Comparison of ENCODE assay signal across 27 cellular contexts in the genomic region with DNA sequence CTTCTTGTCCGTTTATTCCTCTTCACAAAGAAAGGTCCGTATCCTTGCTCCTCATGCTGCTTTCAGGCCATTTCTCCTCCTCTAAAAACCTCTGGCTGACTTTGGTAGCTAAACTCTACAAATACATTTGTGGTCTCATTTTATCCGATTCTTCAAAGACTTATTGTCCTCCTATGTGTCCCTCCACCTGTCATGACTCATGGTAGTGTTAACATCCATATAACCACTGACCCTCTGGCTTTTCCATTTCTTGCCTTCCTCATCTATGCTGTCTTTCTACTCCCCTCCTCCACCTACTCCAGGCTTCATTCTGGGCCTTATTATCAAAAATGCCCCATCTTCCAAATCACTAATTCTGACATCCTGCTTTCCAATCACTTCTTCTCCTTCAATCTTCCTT. TPM values are rescaled to one million over a fixed set of nuclear protein-coding genes. Genes with fewer than 3 reads are reported as not detected.
DNase-seq lines count a peak whose midpoint lies in the region; ATAC-seq and TF ChIP-seq lines count a peak whose summit lies in the region.
"Had no signal": no experiment of that assay in that cellular context is flagged by ENCODE, and none has a peak within 500 bp of the region (broad histone marks: within the 10 kb centered on the region; RNA-seq: fewer than 3 reads in every experiment).

No MANE protein-coding gene starts in this region.

- DNase-seq in Calu3 (no peak), SJCRH30 (peak; percentile 69 to 92), mesothelial cell of epicardium (ENCODE audit: low spot score in 2 of 2, unreplicated experiment in 2 of 2) (no peak), trophoblast cell (no peak), NOMO-1 treated with DMSO at 0.1 percent for 48 hours (lab: John Stamatoyannopoulos, UW; ENCODE audit: unreplicated experiment) (no peak)
- DNase-seq: CD4-positive, CD25-positive, alpha-beta regulatory T cell; DMS79; EL; GDM1; GM23248; NCI-H1092 treated with DMSO at 0.1 percent for 48 hours; NCI-H1436; NCI-H187; NCI-H2081 treated with DMSO at 0.1 percent for 48 hours; NCI-H2171; NCI-H226; NCI-H510A; NCI-H69; OCI-M1; Peyer's patch; SHP77 treated with DMSO at 0.1 percent for 48 hours had no signal

- TF ChIP-seq CTCF in Calu3 (IDR thresholded peaks at IDR 0.05; ENCODE audit: unreplicated experiment): no peak
- TF ChIP-seq CTCF in mesothelial cell of epicardium (IDR thresholded peaks at IDR 0.05; ENCODE audit: unreplicated experiment): no peak

- H3K9me3 ChIP-seq in SJCRH30 (replicated peaks): peaks cover 4% of the 10 kb centered on the region; the same call in 1 of the 2 replicates
- H3K9me3 ChIP-seq in trophoblast cell (ENCODE audit: insufficient read depth, low read depth, low read length): no peaks in the 10 kb centered on the region
- H3K9me3 ChIP-seq: BLaER1, HAP-1, Peyer's patch had no signal

- H2AK5ac ChIP-seq in trophoblast cell (ENCODE audit: low read length): no peak overlapping the region

- no peak overlapping the region for H3K9ac ChIP-seq in trophoblast cell (ENCODE audit: low read length)
- H3K9ac ChIP-seq: BLaER1, GM23248 had no signal

- H3K4me3 Mint-ChIP-seq in Calu3 (ENCODE audit: low read depth, unreplicated experiment): peak overlapping the region; percentile 1
- no peak overlapping the region for H3K4me3 Mint-ChIP-seq in mesothelial cell of epicardium
- H3K4me3 Mint-ChIP-seq: CD4-positive, CD25-positive, alpha-beta regulatory T cell had no signal

- no peaks in the 10 kb centered on the region for H3K9me3 Mint-ChIP-seq in Calu3 (ENCODE audit: low read depth, unreplicated experiment)
- H3K9me3 Mint-ChIP-seq in mesothelial cell of epicardium: no peaks in the 10 kb centered on the region

- H3K4me2 ChIP-seq in trophoblast cell (ENCODE audit: low read length): no peak overlapping the region
- H3K4me2 ChIP-seq: BLaER1 had no signal

- BruUV-seq in Calu3 (replicated peaks; lab: Mats Ljungman, UMichigan): no TSS peak

- H2AFZ ChIP-seq in trophoblast cell (ENCODE audit: insufficient read depth, low read length, poor library complexity): no peak overlapping the region
- H2AFZ ChIP-seq: GM23248 had no signal

- WGBS in trophoblast cell (ENCODE audit: extremely low coverage, insufficient coverage, insufficient read length): no CpG with 5 or more reads among the region's 3 CpGs

- no peak for ATAC-seq in HG03175 (IDR thresholded peaks at IDR 0.05; ENCODE audit: unreplicated experiment)
- no peak for ATAC-seq in GM18511 (IDR thresholded peaks at IDR 0.05; ENCODE audit: unreplicated experiment)
- ATAC-seq: GM12878 had no signal

- H3K4me1 Mint-ChIP-seq in Calu3 (ENCODE audit: low read depth, unreplicated experiment) (peaks cover 35% of the 10 kb centered on the region), mesothelial cell of epicardium (peaks cover 39% of the 10 kb centered on the region)

- peak overlapping the region; percentile 86 for H4K91ac ChIP-seq in trophoblast cell (ENCODE audit: low read depth, low read length)

- peak overlapping the region; percentile 67 for H4K8ac ChIP-seq in trophoblast cell (ENCODE audit: low read depth, low read length)

- H2BK5ac ChIP-seq in trophoblast cell (ENCODE audit: low read depth, low read length, poor library complexity): peak overlapping the region; percentile 97

- H3K36me3 ChIP-seq in SJCRH30 (no peaks in the 10 kb centered on the region), trophoblast cell (ENCODE audit: control insufficient read depth in 1 of 2, insufficient read depth in 2 of 2, low read length in 2 of 2) (no peaks in the 10 kb centered on the region)
- H3K36me3 ChIP-seq: BLaER1, HAP-1, Peyer's patch had no signal

- H3K4ac ChIP-seq in trophoblast cell (ENCODE audit: low read depth, low read length): no peak overlapping the region

- intact Hi-C loops in Calu3 (cut with micrococcal nuclease; ENCODE audit: unreplicated experiment): loop anchor here (5.0 to 10.0 kb wide), 2 partner anchors 294 to 496 kb away; no protein-coding TSS in a partner anchor

- H4K12ac ChIP-seq in trophoblast cell (ENCODE audit: low read depth, low read length): no peak overlapping the region

- H3K4me1 ChIP-seq in SJCRH30 (peaks cover 20% of the 10 kb centered on the region), trophoblast cell (ENCODE audit: control insufficient read depth in 1 of 2, insufficient read depth in 2 of 2, low read length in 2 of 2) (peaks cover 2 to 19% of the 10 kb centered on the region in 2 experiments)

- H3K79me1 ChIP-seq in trophoblast cell (ENCODE audit: low read length): peaks cover 38% of the 10 kb centered on the region

- H3K36me3 Mint-ChIP-seq in Calu3 (ENCODE audit: insufficient read depth, unreplicated experiment) (peaks cover 30% of the 10 kb centered on the region), mesothelial cell of epicardium (no peaks in the 10 kb centered on the region)
- H3K36me3 Mint-ChIP-seq: CD4-positive, CD25-positive, alpha-beta regulatory T cell had no signal

- H3K4me3 ChIP-seq in SJCRH30 (peak overlapping the region; percentile 24), trophoblast cell (ENCODE audit: low read depth, low read length) (no peak overlapping the region)
- H3K4me3 ChIP-seq: BLaER1, GM12878, GM23248, HAP-1, Peyer's patch, SK-N-MC had no signal

- no peaks in the 10 kb centered on the region for H3K27me3 Mint-ChIP-seq in Calu3 (ENCODE audit: unreplicated experiment)
- H3K27me3 Mint-ChIP-seq in mesothelial cell of epicardium (ENCODE audit: low read depth): no peaks in the 10 kb centered on the region

- H2BK12ac ChIP-seq in trophoblast cell (ENCODE audit: low read length): peak overlapping the region; percentile 90

- H3K18ac ChIP-seq in trophoblast cell (ENCODE audit: low read length): no peak overlapping the region

- peak overlapping the region; percentile 5 for H3K14ac ChIP-seq in trophoblast cell (ENCODE audit: low read length)

- H3K27ac Mint-ChIP-seq in Calu3 (ENCODE audit: unreplicated experiment) (no peak overlapping the region), mesothelial cell of epicardium (peak overlapping the region; percentile 21)

- CTCF ChIA-PET in Calu3 (lab: Charles Lee): interaction anchor here (0.9 to 1.1 kb wide), 2 partner anchors 35 to 275 kb away, joined by 3 to 4 read pairs; no protein-coding TSS in a partner anchor

- H3K23ac ChIP-seq in trophoblast cell (ENCODE audit: low read length): no peak overlapping the region

- H2BK120ac ChIP-seq in trophoblast cell (ENCODE audit: insufficient read depth, low read length, poor library complexity): peak overlapping the region; percentile 72

- H3K79me2 ChIP-seq in trophoblast cell (ENCODE audit: control insufficient read depth, insufficient read depth, low read length, poor library complexity): peaks cover 15% of the 10 kb centered on the region

- H3K27ac ChIP-seq in SJCRH30: peak overlapping the region; percentile 86
- H3K27ac ChIP-seq in trophoblast cell (ENCODE audit: low read depth, low read length): peak overlapping the region; percentile 85
- H3K27ac ChIP-seq: BLaER1, GM23248, Peyer's patch, SK-N-MC had no signal

- no peaks in the 10 kb centered on the region for H3K27me3 ChIP-seq in SJCRH30
- H3K27me3 ChIP-seq in trophoblast cell (ENCODE audit: insufficient read depth, low read length): no peaks in the 10 kb centered on the region
- H3K27me3 ChIP-seq: Peyer's patch had no signal

RNA-seq across cellular contexts. Expression of a gene that starts 4.1 kb away (rescaled TPM):
- 53.3 and 54.7 TPM in 2 replicates for total RNA-seq in Calu3 (2022)
- 53.5 and 63.2 TPM in 2 replicates for total RNA-seq in SJCRH30 (2014; rRNA removed; shearing (Covaris generic))
- 129 to 138 TPM (median 132 TPM) in 3 replicates for total RNA-seq in mesothelial cell of epicardium
- polyA plus RNA-seq in trophoblast cell (2013): 559 and 563 TPM in 2 replicates
- total RNA-seq: CD4-positive, CD25-positive, alpha-beta regulatory T cell had no signal

Comparison
In these comparisons a context has a peak if more than half of its experiments do, and no peak if none do; other contexts are left out.
1. DNase-seq: peak in SJCRH30 (2 of 2); none in Calu3 (single experiment), mesothelial cell of epicardium (0 of 2), trophoblast cell (0 of 2) and NOMO-1 treated with DMSO at 0.1 percent for 48 hours (single experiment).